In the genomic region with DNA sequence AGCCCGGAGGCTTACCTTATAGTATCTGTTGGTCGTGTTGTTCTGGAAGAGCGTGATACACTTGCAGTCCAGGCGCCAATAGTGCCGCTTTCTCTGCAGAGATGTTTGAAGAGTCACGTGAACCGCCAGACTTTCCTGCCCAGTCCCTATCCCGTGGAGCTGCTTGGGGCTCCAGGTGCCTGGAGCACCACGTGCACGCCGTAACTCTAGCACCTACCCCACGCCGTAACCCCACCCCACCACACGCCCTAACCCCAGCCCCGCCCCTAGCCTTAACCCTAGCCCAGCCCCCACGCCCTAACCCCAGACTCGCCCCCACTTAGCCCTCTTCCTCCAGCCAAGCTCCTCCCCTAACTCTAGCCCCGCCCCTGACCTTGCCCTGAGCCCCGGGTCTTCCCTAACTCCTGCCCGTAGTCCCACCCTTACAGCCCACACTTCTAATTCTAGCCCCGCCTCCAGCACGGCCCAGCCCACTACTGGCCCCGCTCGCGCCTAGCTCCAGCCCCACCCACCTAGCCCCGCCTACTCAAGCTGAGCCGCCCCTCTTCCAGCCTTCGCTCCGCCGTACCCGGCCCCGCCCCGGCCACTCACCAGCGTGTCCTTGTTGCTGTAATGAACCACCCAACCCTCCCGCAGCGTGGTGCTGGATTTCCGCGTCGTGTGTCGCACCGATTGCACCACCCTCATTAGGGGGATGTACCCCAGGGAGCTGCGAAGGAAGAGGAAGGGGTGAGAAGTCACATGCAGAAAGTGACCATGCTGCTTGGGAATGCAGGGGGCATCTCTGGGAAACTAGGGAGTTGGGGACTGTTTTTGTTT, we compare ENCODE assay signal across 1 cellular context.
TF ChIP-seq lines count a peak whose summit lies in the region.

No MANE protein-coding gene starts in this region.

TF ChIP-seq in HEK293, 187 proteins besides CTCF, POLR2A, EP300 and RAD21 (continued from another document and continues in another):
- TF ChIP-seq, protein P1, sequence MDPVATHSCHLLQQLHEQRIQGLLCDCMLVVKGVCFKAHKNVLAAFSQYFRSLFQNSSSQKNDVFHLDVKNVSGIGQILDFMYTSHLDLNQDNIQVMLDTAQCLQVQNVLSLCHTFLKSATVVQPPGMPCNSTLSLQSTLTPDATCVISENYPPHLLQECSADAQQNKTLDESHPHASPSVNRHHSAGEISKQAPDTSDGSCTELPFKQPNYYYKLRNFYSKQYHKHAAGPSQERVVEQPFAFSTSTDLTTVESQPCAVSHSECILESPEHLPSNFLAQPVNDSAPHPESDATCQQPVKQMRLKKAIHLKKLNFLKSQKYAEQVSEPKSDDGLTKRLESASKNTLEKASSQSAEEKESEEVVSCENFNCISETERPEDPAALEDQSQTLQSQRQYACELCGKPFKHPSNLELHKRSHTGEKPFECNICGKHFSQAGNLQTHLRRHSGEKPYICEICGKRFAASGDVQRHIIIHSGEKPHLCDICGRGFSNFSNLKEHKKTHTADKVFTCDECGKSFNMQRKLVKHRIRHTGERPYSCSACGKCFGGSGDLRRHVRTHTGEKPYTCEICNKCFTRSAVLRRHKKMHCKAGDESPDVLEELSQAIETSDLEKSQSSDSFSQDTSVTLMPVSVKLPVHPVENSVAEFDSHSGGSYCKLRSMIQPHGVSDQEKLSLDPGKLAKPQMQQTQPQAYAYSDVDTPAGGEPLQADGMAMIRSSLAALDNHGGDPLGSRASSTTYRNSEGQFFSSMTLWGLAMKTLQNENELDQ (tag by site-specific recombination; IDR thresholded peaks at IDR 0.05; ENCODE audit: low read depth): no peak
- no peak for TF ChIP-seq ZNF626 (tag by site-specific recombination; IDR thresholded peaks at IDR 0.05)
- TF ChIP-seq ZNF677 (tag by site-specific recombination; IDR thresholded peaks at IDR 0.05): no peak
- TF ChIP-seq ZNF768 (tag by site-specific recombination; IDR thresholded peaks at IDR 0.05): no peak
- no peak for TF ChIP-seq ZNF843 (tag by site-specific recombination; IDR thresholded peaks at IDR 0.05)
- TF ChIP-seq ZFP37 (tag by site-specific recombination; IDR thresholded peaks at IDR 0.05): no peak
- no peak for TF ChIP-seq ZNF658 (tag by site-specific recombination; IDR thresholded peaks at IDR 0.05)
- TF ChIP-seq, protein P2, sequence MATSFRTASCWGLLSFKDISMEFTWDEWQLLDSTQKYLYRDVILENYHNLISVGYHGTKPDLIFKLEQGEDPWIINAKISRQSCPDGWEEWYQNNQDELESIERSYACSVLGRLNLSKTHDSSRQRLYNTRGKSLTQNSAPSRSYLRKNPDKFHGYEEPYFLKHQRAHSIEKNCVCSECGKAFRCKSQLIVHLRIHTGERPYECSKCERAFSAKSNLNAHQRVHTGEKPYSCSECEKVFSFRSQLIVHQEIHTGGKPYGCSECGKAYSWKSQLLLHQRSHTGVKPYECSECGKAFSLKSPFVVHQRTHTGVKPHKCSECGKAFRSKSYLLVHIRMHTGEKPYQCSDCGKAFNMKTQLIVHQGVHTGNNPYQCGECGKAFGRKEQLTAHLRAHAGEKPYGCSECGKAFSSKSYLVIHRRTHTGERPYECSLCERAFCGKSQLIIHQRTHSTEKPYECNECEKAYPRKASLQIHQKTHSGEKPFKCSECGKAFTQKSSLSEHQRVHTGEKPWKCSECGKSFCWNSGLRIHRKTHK (tag by site-specific recombination; IDR thresholded peaks at IDR 0.05): no peak
- TF ChIP-seq HOXA7 (CRISPR knock-in tag; IDR thresholded peaks at IDR 0.05; ENCODE audit: borderline replicate concordance): no peak
- TF ChIP-seq SCRT2 (tag by site-specific recombination; IDR thresholded peaks at IDR 0.05): no peak; the same call in 1 of the 2 replicates
- TF ChIP-seq, protein P3, sequence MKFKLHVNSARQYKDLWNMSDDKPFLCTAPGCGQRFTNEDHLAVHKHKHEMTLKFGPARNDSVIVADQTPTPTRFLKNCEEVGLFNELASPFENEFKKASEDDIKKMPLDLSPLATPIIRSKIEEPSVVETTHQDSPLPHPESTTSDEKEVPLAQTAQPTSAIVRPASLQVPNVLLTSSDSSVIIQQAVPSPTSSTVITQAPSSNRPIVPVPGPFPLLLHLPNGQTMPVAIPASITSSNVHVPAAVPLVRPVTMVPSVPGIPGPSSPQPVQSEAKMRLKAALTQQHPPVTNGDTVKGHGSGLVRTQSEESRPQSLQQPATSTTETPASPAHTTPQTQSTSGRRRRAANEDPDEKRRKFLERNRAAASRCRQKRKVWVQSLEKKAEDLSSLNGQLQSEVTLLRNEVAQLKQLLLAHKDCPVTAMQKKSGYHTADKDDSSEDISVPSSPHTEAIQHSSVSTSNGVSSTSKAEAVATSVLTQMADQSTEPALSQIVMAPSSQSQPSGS (tag by site-specific recombination; IDR thresholded peaks at IDR 0.05; ENCODE audit: low read depth): no peak
- no peak for TF ChIP-seq BCL11A (tag by site-specific recombination; IDR thresholded peaks at IDR 0.05; ENCODE audit: low read depth)
- TF ChIP-seq ZNF510 (tag by site-specific recombination; IDR thresholded peaks at IDR 0.05; ENCODE audit: insufficient replicate concordance): no peak
- 0 out of 2 replicates have a peak, but pooled peaks have one; percentile 28 for TF ChIP-seq SP7 (tag by site-specific recombination; IDR thresholded peaks at IDR 0.05)
- no peak for TF ChIP-seq ZNF558 (tag by site-specific recombination; IDR thresholded peaks at IDR 0.05)
- TF ChIP-seq ZNF521 (tag by site-specific recombination; IDR thresholded peaks at IDR 0.05): no peak
- no peak for TF ChIP-seq ZBTB20 (tag by site-specific recombination; IDR thresholded peaks at IDR 0.05)
- TF ChIP-seq KLF7 (tag by site-specific recombination; IDR thresholded peaks at IDR 0.05; ENCODE audit: borderline replicate concordance): 0 out of 2 replicates have a peak, but pooled peaks have one; percentile 9
- TF ChIP-seq ZNF175 (tag by site-specific recombination; IDR thresholded peaks at IDR 0.05): no peak
- TF ChIP-seq, protein P4, sequence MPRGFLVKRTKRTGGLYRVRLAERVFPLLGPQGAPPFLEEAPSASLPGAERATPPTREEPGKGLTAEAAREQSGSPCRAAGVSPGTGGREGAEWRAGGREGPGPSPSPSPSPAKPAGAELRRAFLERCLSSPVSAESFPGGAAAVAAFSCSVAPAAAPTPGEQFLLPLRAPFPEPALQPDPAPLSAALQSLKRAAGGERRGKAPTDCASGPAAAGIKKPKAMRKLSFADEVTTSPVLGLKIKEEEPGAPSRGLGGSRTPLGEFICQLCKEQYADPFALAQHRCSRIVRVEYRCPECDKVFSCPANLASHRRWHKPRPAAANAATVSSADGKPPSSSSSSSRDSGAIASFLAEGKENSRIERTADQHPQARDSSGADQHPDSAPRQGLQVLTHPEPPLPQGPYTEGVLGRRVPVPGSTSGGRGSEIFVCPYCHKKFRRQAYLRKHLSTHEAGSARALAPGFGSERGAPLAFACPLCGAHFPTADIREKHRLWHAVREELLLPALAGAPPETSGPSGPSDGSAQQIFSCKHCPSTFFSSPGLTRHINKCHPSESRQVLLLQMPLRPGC (tag by site-specific recombination; IDR thresholded peaks at IDR 0.05): no peak
- TF ChIP-seq ZNF138 (tag by site-specific recombination; IDR thresholded peaks at IDR 0.05; ENCODE audit: borderline replicate concordance): no peak
- TF ChIP-seq ZNF792 (tag by site-specific recombination; IDR thresholded peaks at IDR 0.05): no peak
- TF ChIP-seq RBAK (tag by site-specific recombination; IDR thresholded peaks at IDR 0.05): no peak
- TF ChIP-seq SP2 (tag by site-specific recombination; IDR thresholded peaks at IDR 0.05): peak; percentile 93
- TF ChIP-seq ZNF701 (tag by site-specific recombination; IDR thresholded peaks at IDR 0.05): no peak
- TF ChIP-seq ZBTB1 (tag by site-specific recombination; IDR thresholded peaks at IDR 0.05): no peak
- TF ChIP-seq SALL2 (tag by site-specific recombination; IDR thresholded peaks at IDR 0.05; ENCODE audit: borderline replicate concordance): no peak
- TF ChIP-seq ZNF248 (tag by site-specific recombination; IDR thresholded peaks at IDR 0.05): no peak
- TF ChIP-seq ZNF2 (tag by site-specific recombination; IDR thresholded peaks at IDR 0.05): no peak
- no peak for TF ChIP-seq ZNF654 (tag by site-specific recombination; IDR thresholded peaks at IDR 0.05; ENCODE audit: low read depth)
- TF ChIP-seq, protein P5, sequence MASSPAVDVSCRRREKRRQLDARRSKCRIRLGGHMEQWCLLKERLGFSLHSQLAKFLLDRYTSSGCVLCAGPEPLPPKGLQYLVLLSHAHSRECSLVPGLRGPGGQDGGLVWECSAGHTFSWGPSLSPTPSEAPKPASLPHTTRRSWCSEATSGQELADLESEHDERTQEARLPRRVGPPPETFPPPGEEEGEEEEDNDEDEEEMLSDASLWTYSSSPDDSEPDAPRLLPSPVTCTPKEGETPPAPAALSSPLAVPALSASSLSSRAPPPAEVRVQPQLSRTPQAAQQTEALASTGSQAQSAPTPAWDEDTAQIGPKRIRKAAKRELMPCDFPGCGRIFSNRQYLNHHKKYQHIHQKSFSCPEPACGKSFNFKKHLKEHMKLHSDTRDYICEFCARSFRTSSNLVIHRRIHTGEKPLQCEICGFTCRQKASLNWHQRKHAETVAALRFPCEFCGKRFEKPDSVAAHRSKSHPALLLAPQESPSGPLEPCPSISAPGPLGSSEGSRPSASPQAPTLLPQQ (tag by site-specific recombination; IDR thresholded peaks at IDR 0.05): no peak
- no peak for TF ChIP-seq ZBTB8A (tag by site-specific recombination; IDR thresholded peaks at IDR 0.05)
- TF ChIP-seq ZNF747 (tag by site-specific recombination; IDR thresholded peaks at IDR 0.05): no peak
- TF ChIP-seq ZNF169 (tag by site-specific recombination; IDR thresholded peaks at IDR 0.05): no peak
- TF ChIP-seq, protein P6, sequence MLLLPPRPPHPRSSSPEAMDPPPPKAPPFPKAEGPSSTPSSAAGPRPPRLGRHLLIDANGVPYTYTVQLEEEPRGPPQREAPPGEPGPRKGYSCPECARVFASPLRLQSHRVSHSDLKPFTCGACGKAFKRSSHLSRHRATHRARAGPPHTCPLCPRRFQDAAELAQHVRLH (tag by site-specific recombination; IDR thresholded peaks at IDR 0.05): no peak
- no peak for TF ChIP-seq ZNF157 (tag by site-specific recombination; IDR thresholded peaks at IDR 0.05)
- TF ChIP-seq ZNF266 (tag by site-specific recombination; IDR thresholded peaks at IDR 0.05; ENCODE audit: low read depth): no peak
- TF ChIP-seq, protein P7, sequence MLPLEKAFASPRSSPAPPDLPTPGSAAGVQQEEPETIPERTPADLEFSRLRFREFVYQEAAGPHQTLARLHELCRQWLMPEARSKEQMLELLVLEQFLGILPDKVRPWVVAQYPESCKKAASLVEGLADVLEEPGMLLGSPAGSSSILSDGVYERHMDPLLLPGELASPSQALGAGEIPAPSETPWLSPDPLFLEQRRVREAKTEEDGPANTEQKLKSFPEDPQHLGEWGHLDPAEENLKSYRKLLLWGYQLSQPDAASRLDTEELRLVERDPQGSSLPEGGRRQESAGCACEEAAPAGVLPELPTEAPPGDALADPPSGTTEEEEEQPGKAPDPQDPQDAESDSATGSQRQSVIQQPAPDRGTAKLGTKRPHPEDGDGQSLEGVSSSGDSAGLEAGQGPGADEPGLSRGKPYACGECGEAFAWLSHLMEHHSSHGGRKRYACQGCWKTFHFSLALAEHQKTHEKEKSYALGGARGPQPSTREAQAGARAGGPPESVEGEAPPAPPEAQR (tag by site-specific recombination; IDR thresholded peaks at IDR 0.05): no peak
- no peak for TF ChIP-seq GFI1B (tag by site-specific recombination; IDR thresholded peaks at IDR 0.05)
- TF ChIP-seq, protein P8, sequence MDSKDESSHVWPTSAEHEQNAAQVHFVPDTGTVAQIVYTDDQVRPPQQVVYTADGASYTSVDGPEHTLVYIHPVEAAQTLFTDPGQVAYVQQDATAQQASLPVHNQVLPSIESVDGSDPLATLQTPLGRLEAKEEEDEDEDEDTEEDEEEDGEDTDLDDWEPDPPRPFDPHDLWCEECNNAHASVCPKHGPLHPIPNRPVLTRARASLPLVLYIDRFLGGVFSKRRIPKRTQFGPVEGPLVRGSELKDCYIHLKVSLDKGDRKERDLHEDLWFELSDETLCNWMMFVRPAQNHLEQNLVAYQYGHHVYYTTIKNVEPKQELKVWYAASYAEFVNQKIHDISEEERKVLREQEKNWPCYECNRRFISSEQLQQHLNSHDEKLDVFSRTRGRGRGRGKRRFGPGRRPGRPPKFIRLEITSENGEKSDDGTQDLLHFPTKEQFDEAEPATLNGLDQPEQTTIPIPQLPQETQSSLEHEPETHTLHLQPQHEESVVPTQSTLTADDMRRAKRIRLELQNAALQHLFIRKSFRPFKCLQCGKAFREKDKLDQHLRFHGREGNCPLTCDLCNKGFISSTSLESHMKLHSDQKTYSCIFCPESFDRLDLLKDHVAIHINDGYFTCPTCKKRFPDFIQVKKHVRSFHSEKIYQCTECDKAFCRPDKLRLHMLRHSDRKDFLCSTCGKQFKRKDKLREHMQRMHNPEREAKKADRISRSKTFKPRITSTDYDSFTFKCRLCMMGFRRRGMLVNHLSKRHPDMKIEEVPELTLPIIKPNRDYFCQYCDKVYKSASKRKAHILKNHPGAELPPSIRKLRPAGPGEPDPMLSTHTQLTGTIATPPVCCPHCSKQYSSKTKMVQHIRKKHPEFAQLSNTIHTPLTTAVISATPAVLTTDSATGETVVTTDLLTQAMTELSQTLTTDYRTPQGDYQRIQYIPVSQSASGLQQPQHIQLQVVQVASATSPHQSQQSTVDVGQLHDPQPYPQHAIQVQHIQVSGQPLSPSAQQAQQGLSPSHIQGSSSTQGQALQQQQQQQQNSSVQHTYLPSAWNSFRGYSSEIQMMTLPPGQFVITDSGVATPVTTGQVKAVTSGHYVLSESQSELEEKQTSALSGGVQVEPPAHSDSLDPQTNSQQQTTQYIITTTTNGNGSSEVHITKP (tag by site-specific recombination; IDR thresholded peaks at IDR 0.05): peak; percentile 82
- TF ChIP-seq ZNF274 (IDR thresholded peaks at IDR 0.05; ENCODE audit: low read length): no peak
- TF ChIP-seq ZNF274 (tag by site-specific recombination; IDR thresholded peaks at IDR 0.05; ENCODE audit: borderline replicate concordance): no peak
- no peak for TF ChIP-seq ZFP41 (tag by site-specific recombination; IDR thresholded peaks at IDR 0.05; ENCODE audit: borderline replicate concordance)
- TF ChIP-seq, protein P9, sequence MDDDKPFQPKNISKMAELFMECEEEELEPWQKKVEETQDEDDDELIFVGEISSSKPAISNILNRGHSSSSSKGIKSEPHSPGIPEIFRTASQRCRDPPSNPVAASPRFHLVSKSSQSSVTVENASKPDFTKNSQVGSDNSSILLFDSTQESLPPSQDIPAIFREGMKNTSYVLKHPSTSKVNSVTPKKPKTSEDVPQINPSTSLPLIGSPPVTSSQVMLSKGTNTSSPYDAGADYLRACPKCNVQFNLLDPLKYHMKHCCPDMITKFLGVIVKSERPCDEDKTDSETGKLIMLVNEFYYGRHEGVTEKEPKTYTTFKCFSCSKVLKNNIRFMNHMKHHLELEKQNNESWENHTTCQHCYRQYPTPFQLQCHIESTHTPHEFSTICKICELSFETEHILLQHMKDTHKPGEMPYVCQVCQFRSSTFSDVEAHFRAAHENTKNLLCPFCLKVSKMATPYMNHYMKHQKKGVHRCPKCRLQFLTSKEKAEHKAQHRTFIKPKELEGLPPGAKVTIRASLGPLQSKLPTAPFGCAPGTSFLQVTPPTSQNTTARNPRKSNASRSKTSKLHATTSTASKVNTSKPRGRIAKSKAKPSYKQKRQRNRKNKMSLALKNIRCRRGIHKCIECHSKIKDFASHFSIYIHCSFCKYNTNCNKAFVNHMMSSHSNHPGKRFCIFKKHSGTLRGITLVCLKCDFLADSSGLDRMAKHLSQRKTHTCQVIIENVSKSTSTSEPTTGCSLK (tag by site-specific recombination; IDR thresholded peaks at IDR 0.05): no peak
